In genomic region chr2:174694920-174695319, GRCh38 we compare ENCODE assay signal across 9 cellular contexts.
"Had no signal": no experiment of that assay in that cellular context is flagged by ENCODE, and none has a peak within 500 bp of the region (broad histone marks: within the 10 kb centered on the region; RNA-seq: fewer than 3 reads in every experiment).

No MANE protein-coding gene starts in this region.

- H3K27ac Mint-ChIP-seq: HFFc6, IgD-negative memory B cell had no signal

- ATAC-seq: HCT116, HepG2 had no signal

- H3K4me1 ChIP-seq: HAP-1 had no signal

- DNase-seq: GM23248, GOT3, H7, HFFc6 had no signal

- H3K9me3 Mint-ChIP-seq: HFFc6, IgD-negative memory B cell had no signal

- H3K36me3 ChIP-seq: HAP-1 had no signal

- H3K4me3 ChIP-seq: GM23248, HAP-1 had no signal

- H3K4me3 Mint-ChIP-seq: HFFc6 had no signal

- H3K27ac ChIP-seq: GM23248, HL-60 had no signal

- H3K9ac ChIP-seq: GM23248 had no signal
